Comparison of ENCODE assay signal across 1 cellular context in genomic region chr11:118928108-118928869, GRCh38.
TF ChIP-seq lines count a peak whose summit lies in the region.

No MANE protein-coding gene starts in this region.

TF ChIP-seq in SK-N-SH, 30 proteins besides CTCF, POLR2A, EP300 and RAD21 (continued from another document):
- TF ChIP-seq MEF2A (IDR thresholded peaks at IDR 0.05; ENCODE audit: borderline replicate concordance, low read depth) (no peak), TEAD4 (IDR thresholded peaks at IDR 0.05; ENCODE audit: borderline replicate concordance, insufficient read depth) (no peak), MXI1 (IDR thresholded peaks at IDR 0.05; ENCODE audit: low read depth, low read length) (peak; percentile 77; the same call in 1 of the 2 replicates), GABPA (IDR thresholded peaks at IDR 0.05; ENCODE audit: low read depth) (no peak), GATA2 (CRISPR knock-in tag; IDR thresholded peaks at IDR 0.05) (no peak), YY1 (IDR thresholded peaks at IDR 0.05; ENCODE audit: low read depth) (no peak), POLR2AphosphoS5 (IDR thresholded peaks at IDR 0.05; ENCODE audit: low read depth, low read length) (no peak), USF1 (IDR thresholded peaks at IDR 0.05; ENCODE audit: borderline replicate concordance, low read depth) (peak; percentile 53; the same call in 1 of the 2 replicates), MAX (IDR thresholded peaks at IDR 0.05; ENCODE audit: low read depth) (peak; percentile 50), PBX3 (IDR thresholded peaks at IDR 0.05) (peak; percentile 99), TAF1 (IDR thresholded peaks at IDR 0.05; ENCODE audit: borderline replicate concordance, low read depth, low read length) (peak; percentile 31; the same call in 1 of the 2 replicates), FOXJ3 (CRISPR knock-in tag; IDR thresholded peaks at IDR 0.05) (no peak), CHD2 (IDR thresholded peaks at IDR 0.05; ENCODE audit: low read length, partially characterized antibody) (peak; percentile 58), RCOR1 (IDR thresholded peaks at IDR 0.05; ENCODE audit: low read length) (no peak), NFIC (IDR thresholded peaks at IDR 0.05; ENCODE audit: borderline replicate concordance) (no peak; the same call in 1 of the 2 replicates), SMC3 (IDR thresholded peaks at IDR 0.05; ENCODE audit: low read depth, low read length) (peak; percentile 76)
